20 cellular contexts compared by ENCODE assay signal in the genomic region with DNA sequence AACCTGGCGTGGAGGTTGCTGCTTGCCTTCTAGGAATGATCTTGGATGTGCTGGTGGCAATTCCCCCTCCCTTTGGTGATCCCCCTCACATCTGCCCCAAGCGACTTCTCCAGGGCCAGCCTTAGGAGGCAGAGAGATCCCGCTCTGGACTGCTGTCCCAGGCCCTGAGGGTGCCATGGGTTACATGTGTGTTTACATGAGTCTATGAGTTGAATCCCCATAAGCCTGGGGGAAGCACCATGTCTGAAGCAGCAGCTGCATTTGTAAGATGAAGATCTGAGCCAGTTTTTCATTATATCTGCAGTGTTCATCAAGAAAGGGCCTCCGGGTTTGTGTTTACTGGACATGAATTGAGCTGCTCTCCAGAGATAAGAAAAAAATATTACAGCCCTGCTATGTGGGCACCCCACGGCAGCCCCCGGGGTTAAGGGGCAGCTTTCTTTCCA. TPM values are rescaled to one million over a fixed set of nuclear protein-coding genes. Genes with fewer than 3 reads are reported as not detected.
DNase-seq lines count a peak whose midpoint lies in the region; ATAC-seq and TF ChIP-seq lines count a peak whose summit lies in the region.
"Had no signal": no experiment of that assay in that cellular context is flagged by ENCODE, and none has a peak within 500 bp of the region (broad histone marks: within the 10 kb centered on the region; RNA-seq: fewer than 3 reads in every experiment).

No MANE protein-coding gene starts in this region.

- no peak for TF ChIP-seq CTCF in CD4-positive, alpha-beta T cell (IDR thresholded peaks at IDR 0.05)
- TF ChIP-seq CTCF in lower lobe of right lung (IDR thresholded peaks at IDR 0.05): no peak
- TF ChIP-seq CTCF in mesothelial cell of epicardium (IDR thresholded peaks at IDR 0.05; ENCODE audit: unreplicated experiment): no peak

- H3K9me2 ChIP-seq in GM23248 (ENCODE audit: insufficient read depth): no peaks in the 10 kb centered on the region

- peak overlapping the region; percentile 93 for H3K27ac Mint-ChIP-seq in CD4-positive, alpha-beta T cell
- H3K27ac Mint-ChIP-seq in activated T-helper 17 cell treated with anti-CD3 and anti-CD28 coated beads, Interleukin-2, amount 50 U/mL, for 72 hours: peak overlapping the region; percentile 88
- H3K27ac Mint-ChIP-seq in mesothelial cell of epicardium: no peak overlapping the region
- H3K27ac Mint-ChIP-seq: B cell had no signal

- intact Hi-C loops in CD4-positive, alpha-beta T cell (cut with DNase I, micrococcal nuclease): loop anchor here (2.0 to 5.0 kb wide), 4 partner anchors 17 to 82 kb away; a partner anchor contains a TSS
- intact Hi-C loops in lower lobe of right lung (cut with DNase I): loop anchor here (5.0 kb wide), 1 partner anchor 53 kb away; no protein-coding TSS in a partner anchor

- H3K36me3 Mint-ChIP-seq in CD4-positive, alpha-beta T cell (ENCODE audit: low read depth): no peaks in the 10 kb centered on the region
- no peaks in the 10 kb centered on the region for H3K36me3 Mint-ChIP-seq in activated T-helper 17 cell treated with anti-CD3 and anti-CD28 coated beads, Interleukin-2, amount 50 U/mL, for 72 hours (ENCODE audit: low read depth)
- H3K36me3 Mint-ChIP-seq in mesothelial cell of epicardium: no peaks in the 10 kb centered on the region

- H3K4me3 ChIP-seq in BLaER1 treated with 17β-estradiol and CSF1 and Interleukin-3, amounts not matched to agents 10 nM and 100 nM: no peak overlapping the region; a peak in 2 of 20 replicates
- H3K4me3 ChIP-seq in lower lobe of right lung (no peak overlapping the region), GM23248 (no peak overlapping the region)
- H3K4me3 ChIP-seq: skin epidermis, suprapubic skin had no signal

- WGBS in GM23248 (ENCODE audit: low coverage in 1 of 2, low lambda C conversion rate in 2 of 2, missing lambda C conversion rate in 2 of 2), 2 experiments: 54 to 60% methylated on average over 6 of the region's 6 CpGs

- H3K4me1 Mint-ChIP-seq in CD4-positive, alpha-beta T cell (ENCODE audit: low read depth): peaks cover 86% of the 10 kb centered on the region
- peaks cover 16% of the 10 kb centered on the region for H3K4me1 Mint-ChIP-seq in activated T-helper 17 cell treated with anti-CD3 and anti-CD28 coated beads, Interleukin-2, amount 50 U/mL, for 72 hours
- H3K4me1 Mint-ChIP-seq in mesothelial cell of epicardium: peaks cover 3% of the 10 kb centered on the region

- H3K36me3 ChIP-seq in BLaER1 treated with 17β-estradiol and CSF1 and Interleukin-3, amounts not matched to agents 10 nM and 100 nM: no peaks in the 10 kb centered on the region
- H3K36me3 ChIP-seq in lower lobe of right lung (no peaks in the 10 kb centered on the region), GM23248 (ENCODE audit: low read depth) (no peaks in the 10 kb centered on the region)
- H3K36me3 ChIP-seq: suprapubic skin had no signal

- peak overlapping the region in 1 of 11 experiments; percentile 2; a peak in 1 of 22 replicates for H3K9ac ChIP-seq in BLaER1 treated with 17β-estradiol and CSF1 and Interleukin-3, amounts not matched to agents 10 nM and 100 nM
- no peak overlapping the region for H3K9ac ChIP-seq in GM23248

- H3K4me3 Mint-ChIP-seq in CD4-positive, alpha-beta T cell: peak overlapping the region; percentile 90
- H3K4me3 Mint-ChIP-seq in activated T-helper 17 cell treated with anti-CD3 and anti-CD28 coated beads, Interleukin-2, amount 50 U/mL, for 72 hours: peak overlapping the region; percentile 83
- H3K4me3 Mint-ChIP-seq in mesothelial cell of epicardium: no peak overlapping the region

- TF ChIP-seq POLR2A in GM18505 (IDR thresholded peaks at IDR 0.05; ENCODE audit: borderline replicate concordance, extremely low read depth, insufficient read depth, insufficient read length): no peak

- H3K9me3 Mint-ChIP-seq in CD4-positive, alpha-beta T cell: no peaks in the 10 kb centered on the region
- H3K9me3 Mint-ChIP-seq in activated T-helper 17 cell treated with anti-CD3 and anti-CD28 coated beads, Interleukin-2, amount 50 U/mL, for 72 hours: no peaks in the 10 kb centered on the region
- no peaks in the 10 kb centered on the region for H3K9me3 Mint-ChIP-seq in mesothelial cell of epicardium
- H3K9me3 Mint-ChIP-seq: effector memory CD8-positive, alpha-beta T cell had no signal

- H3K27me3 Mint-ChIP-seq in CD4-positive, alpha-beta T cell: no peaks in the 10 kb centered on the region
- H3K27me3 Mint-ChIP-seq in activated T-helper 17 cell treated with anti-CD3 and anti-CD28 coated beads, Interleukin-2, amount 50 U/mL, for 72 hours: no peaks in the 10 kb centered on the region
- peaks cover 69% of the 10 kb centered on the region for H3K27me3 Mint-ChIP-seq in mesothelial cell of epicardium (ENCODE audit: low read depth)

- in situ Hi-C loops in GM23248 (cut with MboI): no loop called here

- H2AFZ ChIP-seq in GM23248: no peak overlapping the region

- H3K27me3 ChIP-seq in BLaER1 treated with 17β-estradiol and CSF1 and Interleukin-3, amounts not matched to agents 10 nM and 100 nM: peaks cover 0 to 37% (median 0%) of the 10 kb centered on the region in 11 experiments; a peak in 5 of 22 replicates
- H3K27me3 ChIP-seq in CD4-positive, alpha-beta T cell (ENCODE audit: control insufficient read depth, insufficient read depth, low read length): no peaks in the 10 kb centered on the region
- peaks cover 21% of the 10 kb centered on the region for H3K27me3 ChIP-seq in lower lobe of right lung (ENCODE audit: low read depth)
- H3K27me3 ChIP-seq in GM23248 (replicated peaks; ENCODE audit: insufficient read depth): peaks cover 49% of the 10 kb centered on the region

- H4K20me1 ChIP-seq in BLaER1 treated with 17β-estradiol and CSF1 and Interleukin-3, amounts not matched to agents 10 nM and 100 nM: no peaks in the 10 kb centered on the region; a peak in 3 of 22 replicates
- no peaks in the 10 kb centered on the region for H4K20me1 ChIP-seq in GM23248 (ENCODE audit: insufficient read depth)

- POLR2A ChIA-PET in CD4-positive, alpha-beta T cell (lab: Charles Lee): interaction anchor here (1.4 to 10.3 kb wide), 11 partner anchors 17 to 84 kb away, joined by 4 to 749 read pairs (median 12); a partner anchor contains a TSS

- H3K4me2 ChIP-seq in BLaER1 treated with 17β-estradiol and CSF1 and Interleukin-3, amounts not matched to agents 10 nM and 100 nM: peak overlapping the region in 9 of 11 experiments; percentile 72 to 99 (median 89); a peak in 17 of 22 replicates
- no peak overlapping the region for H3K4me2 ChIP-seq in GM23248 (ENCODE audit: unreplicated experiment)

- H3K79me2 ChIP-seq in GM23248 (ENCODE audit: insufficient read depth): no peaks in the 10 kb centered on the region

- no peak for ATAC-seq in CD4-positive, alpha-beta T cell (ENCODE audit: poor library complexity)
- ATAC-seq in activated T-helper 17 cell treated with anti-CD3 and anti-CD28 coated beads, Interleukin-2, amount 50 U/mL, for 72 hours (replicated peaks): no peak
- no peak for ATAC-seq in lower lobe of right lung
- no peak for ATAC-seq in GM18505 (IDR thresholded peaks at IDR 0.05; ENCODE audit: unreplicated experiment)
- ATAC-seq: effector memory CD8-positive, alpha-beta T cell had no signal

- CTCF ChIA-PET in CD4-positive, alpha-beta T cell (lab: Charles Lee): interaction anchor here (1.7 to 10.4 kb wide), 5 partner anchors 20 to 52 kb away, joined by 4 to 223 read pairs (median 25); a partner anchor contains a TSS

- no peaks in the 10 kb centered on the region for H3K9me3 ChIP-seq in BLaER1 treated with 17β-estradiol and CSF1 and Interleukin-3, amounts not matched to agents 10 nM and 100 nM (replicated peaks in 1 of 11)
- H3K9me3 ChIP-seq in CD4-positive, alpha-beta T cell (ENCODE audit: control insufficient read depth, low read length): no peaks in the 10 kb centered on the region
- H3K9me3 ChIP-seq in lower lobe of right lung (no peaks in the 10 kb centered on the region), GM23248 (ENCODE audit: low read depth) (no peaks in the 10 kb centered on the region)
- H3K9me3 ChIP-seq: suprapubic skin had no signal

- no peak for DNase-seq in CD4-positive, alpha-beta T cell
- no peak for DNase-seq in lower lobe of right lung
- no peak for DNase-seq in GM23248
- no peak for DNase-seq in mesothelial cell of epicardium (ENCODE audit: low spot score in 2 of 2, unreplicated experiment in 2 of 2)
- DNase-seq: anterior cingulate cortex; cerebellar nuclear complex; effector memory CD8-positive, alpha-beta T cell; NCI-H1105 treated with DMSO at 0.1 percent for 48 hours; NCI-H526; OCI-M1; SHP77; stimulated activated CD4-positive, alpha-beta T cell treated with anti-CD3 and anti-CD28 coated beads, Interleukin-4, amount 100 ng/mL, for 24 hours had no signal

- no peaks in the 10 kb centered on the region for H3F3A ChIP-seq in GM23248 (ENCODE audit: insufficient read depth)

- H3K4me1 ChIP-seq in BLaER1 treated with 17β-estradiol and CSF1 and Interleukin-3, amounts not matched to agents 10 nM and 100 nM: peaks cover 11 to 59% (median 47%) of the 10 kb centered on the region in 10 experiments
- H3K4me1 ChIP-seq in lower lobe of right lung: peaks cover 37% of the 10 kb centered on the region
- H3K4me1 ChIP-seq in GM23248 (ENCODE audit: insufficient read depth): no peaks in the 10 kb centered on the region

- H3K27ac ChIP-seq in BLaER1 treated with 17β-estradiol and CSF1 and Interleukin-3, amounts not matched to agents 10 nM and 100 nM: peak overlapping the region in 3 of 11 experiments; percentile 20 to 67 (median 43); a peak in 2 of 22 replicates
- peak overlapping the region; percentile 92 for H3K27ac ChIP-seq in CD4-positive, alpha-beta T cell (ENCODE audit: low read depth, low read length)
- peak overlapping the region; percentile 11 for H3K27ac ChIP-seq in lower lobe of right lung
- no peak overlapping the region for H3K27ac ChIP-seq in GM23248
- H3K27ac ChIP-seq: suprapubic skin had no signal

RNA-seq across cellular contexts. Expression of a gene that starts 46.1 kb away (rescaled TPM):
- 10 to 100 TPM; 15.3 to 16.3 TPM for total RNA-seq in CD4-positive, alpha-beta T cell
- 10 to 100 TPM; 76.0 to 93.9 TPM for total RNA-seq in activated T-helper 17 cell treated with anti-CD3 and anti-CD28 coated beads, Interleukin-2, amount 50 U/mL, for 72 hours
- total RNA-seq in lower lobe of right lung (51.9 TPM), mesothelial cell of epicardium (45.2 to 47.6 TPM (median 45.8 TPM) in 3 replicates)
- 26.1 and 34.3 TPM in 2 replicates for total RNA-seq in GM23248 (2014; rRNA removed; shearing (Covaris generic))
- polyA plus RNA-seq in GM23248 (2016; fragmentation: Nextera tagmentation; extraction: Ambion mirVana): 38.1 and 38.4 TPM in 2 replicates

RNA-seq across cellular contexts. Expression of a gene that starts 50.0 kb away (rescaled TPM):
- total RNA-seq in CD4-positive, alpha-beta T cell: 100 to 1,000 TPM; 101 to 102 TPM
- 10 to 100 TPM; 47.2 to 65.9 TPM for total RNA-seq in activated T-helper 17 cell treated with anti-CD3 and anti-CD28 coated beads, Interleukin-2, amount 50 U/mL, for 72 hours
- 13.4 TPM for total RNA-seq in lower lobe of right lung
- not detected in 2 replicates for total RNA-seq in GM23248 (2014; rRNA removed; shearing (Covaris generic))
- not detected in 2 replicates for polyA plus RNA-seq in GM23248 (2016; fragmentation: Nextera tagmentation; extraction: Ambion mirVana)
- total RNA-seq in mesothelial cell of epicardium: not detected in 3 replicates
- total RNA-seq: LHCN-M2, liver had no signal

Comparison
In these comparisons a context has a peak if more than half of its experiments do, and no peak if none do; other contexts are left out.
1. RNA of a gene that starts 50.0 kb away (total RNA-seq): 101 to 102 TPM in CD4-positive, alpha-beta T cell, 47.2 to 65.9 TPM in activated T-helper 17 cell treated with anti-CD3 and anti-CD28 coated beads, Interleukin-2, amount 50 U/mL, for 72 hours and 13.4 TPM in lower lobe of right lung (single experiment); not detected in GM23248 and not detected in mesothelial cell of epicardium; every median in the first group is over 10 times any median in the second.